ENCODE assay signal across 21 cellular contexts in the genomic region with DNA sequence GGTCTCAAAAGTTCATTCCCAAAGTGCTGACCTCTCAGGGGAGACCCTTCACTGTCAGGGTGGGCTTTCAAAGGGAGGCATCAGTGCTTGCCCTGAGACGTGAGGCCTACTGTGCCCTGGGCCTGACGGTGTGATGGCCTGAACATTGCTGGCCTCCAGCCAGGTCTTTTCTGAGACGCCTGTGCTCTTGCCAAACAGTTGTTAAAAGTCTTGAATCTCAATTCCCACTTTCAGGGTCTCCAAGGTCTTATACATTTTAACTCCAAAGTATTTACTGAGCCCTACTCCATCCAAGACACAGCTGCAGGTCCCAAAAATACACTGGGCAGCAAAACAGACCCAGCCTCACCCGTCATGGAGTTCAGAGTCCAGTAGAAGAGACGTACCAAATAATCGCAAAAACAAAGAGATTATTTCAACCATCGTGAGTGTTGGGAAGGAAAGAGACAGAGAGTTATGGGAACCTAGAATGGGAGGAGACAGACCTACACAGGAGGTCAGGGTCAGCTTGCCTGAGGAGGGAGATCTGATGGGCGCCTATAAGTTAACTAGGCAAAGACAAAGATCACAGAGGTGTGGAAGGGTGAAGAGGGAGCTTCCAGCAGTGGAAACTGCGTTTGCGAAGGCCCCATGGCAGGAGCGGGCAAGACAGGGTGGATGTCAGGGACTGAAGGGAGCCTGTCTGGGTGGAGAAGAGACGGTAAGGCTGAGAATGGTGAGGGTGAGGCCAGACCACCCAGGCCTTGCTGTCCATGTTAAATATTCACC.
DNase-seq lines count a peak whose midpoint lies in the region; ATAC-seq and TF ChIP-seq lines count a peak whose summit lies in the region.
"Had no signal": no experiment of that assay in that cellular context is flagged by ENCODE, and none has a peak within 500 bp of the region (broad histone marks: within the 10 kb centered on the region; RNA-seq: fewer than 3 reads in every experiment).

No MANE protein-coding gene starts in this region.

- no peak overlapping the region for H2BK120ac ChIP-seq in mesenchymal stem cell (ENCODE audit: low read depth, low read length)

- peak overlapping the region; percentile 20 for H2BK5ac ChIP-seq in mesenchymal stem cell (ENCODE audit: low read depth, low read length, poor library complexity, severe bottlenecking)

- intact Hi-C loops in Right ventricle myocardium superior (cut with DNase I), result no loop called here
- intact Hi-C loops in left ventricle myocardium inferior (cut with micrococcal nuclease), result no loop called here

- peaks cover 14% of the 10 kb centered on the region for H3K27me3 ChIP-seq in left ventricle myocardium inferior (ENCODE audit: low read depth)
- H3K27me3 ChIP-seq in mesenchymal stem cell (ENCODE audit: control insufficient read depth in 1 of 2, insufficient read depth in 1 of 2, low read length in 2 of 2), result peaks cover 0 to 62% of the 10 kb centered on the region in 2 experiments

- H2AK5ac ChIP-seq in mesenchymal stem cell (ENCODE audit: low read length, severe bottlenecking), result peak overlapping the region; percentile 86

- H3K4me3 ChIP-seq in left ventricle myocardium inferior (no peak overlapping the region), mesenchymal stem cell (ENCODE audit: insufficient read depth in 1 of 2, low read depth in 1 of 2, low read length in 2 of 2) (no peak overlapping the region)

- H3K9ac ChIP-seq in mesenchymal stem cell (ENCODE audit: low read length), result no peak overlapping the region

- no peaks in the 10 kb centered on the region for H3K36me3 ChIP-seq in left ventricle myocardium inferior
- H3K36me3 ChIP-seq in mesenchymal stem cell (ENCODE audit: control insufficient read depth in 1 of 2, insufficient read depth in 2 of 2, low read depth in 1 of 2, low read length in 2 of 2), result no peaks in the 10 kb centered on the region

- no peak overlapping the region for H2AFZ ChIP-seq in mesenchymal stem cell (ENCODE audit: low read depth, low read length)

- peak overlapping the region in 4 of 5 experiments; percentile 0 to 48 (median 12) for H3K27ac Mint-ChIP-seq in brain

- no peak overlapping the region for H3K23ac ChIP-seq in mesenchymal stem cell (ENCODE audit: low read length in 2 of 2)

- TF ChIP-seq CTCF in left ventricle myocardium inferior (IDR thresholded peaks at IDR 0.05; ENCODE audit: borderline replicate concordance) (no peak), brain (conservative IDR thresholded peaks at IDR 0.05) (no peak)

- WGBS in mesenchymal stem cell, result 72% methylated on average over 11 of the region's 12 CpGs

- no peaks in the 10 kb centered on the region for H3K79me1 ChIP-seq in mesenchymal stem cell (replicated peaks; ENCODE audit: low read length, poor library complexity, severe bottlenecking)

- H3K27ac ChIP-seq in left ventricle myocardium inferior (replicated peaks) (no peak overlapping the region), mesenchymal stem cell (ENCODE audit: low read length, poor library complexity, severe bottlenecking) (no peak overlapping the region)
- H3K27ac ChIP-seq: C4-2B had no signal

- H4K8ac ChIP-seq in mesenchymal stem cell (ENCODE audit: low read length), result no peak overlapping the region

- no peak overlapping the region for H2BK12ac ChIP-seq in mesenchymal stem cell (ENCODE audit: low read length in 2 of 2)

- peak; percentile 36 for ATAC-seq in Right ventricle myocardium superior (ENCODE audit: poor library complexity)
- ATAC-seq: Panc1 had no signal

- H3K18ac ChIP-seq in mesenchymal stem cell (ENCODE audit: low read depth in 1 of 2, low read length in 2 of 2), result no peak overlapping the region

- H3K4me2 ChIP-seq in mesenchymal stem cell (ENCODE audit: low read length, poor library complexity, severe bottlenecking), result no peak overlapping the region

- no peak overlapping the region for H2BK15ac ChIP-seq in mesenchymal stem cell (ENCODE audit: low read depth, poor library complexity, severe bottlenecking)

- no peak overlapping the region for H3K4me3 Mint-ChIP-seq in brain
- H3K4me3 Mint-ChIP-seq: CD8-positive, alpha-beta memory T cell had no signal

- H3K4me1 ChIP-seq in left ventricle myocardium inferior (no peaks in the 10 kb centered on the region), mesenchymal stem cell (ENCODE audit: control insufficient read depth, insufficient read depth, low read depth, low read length) (peaks cover 17% of the 10 kb centered on the region)

- H3K36me3 Mint-ChIP-seq in brain, result no peaks in the 10 kb centered on the region

- no peak overlapping the region for H3K4ac ChIP-seq in mesenchymal stem cell (ENCODE audit: low read depth in 1 of 2, low read length in 2 of 2)

- no peak overlapping the region for H4K91ac ChIP-seq in mesenchymal stem cell (ENCODE audit: low read length)

- DNase-seq in Right ventricle myocardium superior (no peak), left ventricle myocardium inferior (no peak), mesenchymal stem cell (no peak), foreskin melanocyte (no peak), HuH-7 (ENCODE audit: low spot score) (no peak), NOMO-1 (lab: John Stamatoyannopoulos, UW; ENCODE audit: unreplicated experiment in 2 of 2) (no peak)
- DNase-seq: Calu3; CD8-positive, alpha-beta memory T cell; EL; GF-D8; KG1; NCI-H1092; NCI-H1436; NCI-H187 treated with DMSO at 0.1 percent for 48 hours; NCI-H2107; NCI-H2227 treated with DMSO at 0.1 percent for 48 hours; NCI-H510A; NK-92 treated with Interleukin-12 subunit alpha and Interleukin-12 subunit beta, amount 100 ng/mL, for 24 hours had no signal

- peaks cover 24% of the 10 kb centered on the region for H3K27me3 Mint-ChIP-seq in brain

- H3K9me3 ChIP-seq in left ventricle myocardium inferior (replicated peaks) (no peaks in the 10 kb centered on the region), mesenchymal stem cell (ENCODE audit: control insufficient read depth, low read length) (no peaks in the 10 kb centered on the region)

- H3K14ac ChIP-seq in mesenchymal stem cell (ENCODE audit: low read length in 2 of 2), result no peak overlapping the region

- peaks cover 0 to 10% (median 3%) of the 10 kb centered on the region in 5 experiments for H3K9me3 Mint-ChIP-seq in brain

- H3K4me1 Mint-ChIP-seq in brain, result peaks cover 27% of the 10 kb centered on the region
- H3K4me1 Mint-ChIP-seq: CD8-positive, alpha-beta memory T cell had no signal
